ENCODE assay signal across 1 cellular context in genomic region chr10:17454181-17454800, GRCh38.
A peak's percentile ranks its signal among the peaks of the same experiment; 100 is the strongest.
TF ChIP-seq lines count a peak whose summit lies in the region.

ST8SIA6 (minus strand) TSS chr10:17454595; CDS start chr10:17454255, 340 bp downstream.

TF ChIP-seq in K562, 482 proteins besides CTCF, POLR2A, EP300 and RAD21 (continued from another document and continues in another):
- peak; percentile 96 for TF ChIP-seq CHD1 (IDR thresholded peaks at IDR 0.05; ENCODE audit: low read length)
- no peak for TF ChIP-seq TSHZ1 (CRISPR knock-in tag; IDR thresholded peaks at IDR 0.05)
- TF ChIP-seq ZFX (CRISPR knock-in tag; IDR thresholded peaks at IDR 0.05): no peak; the same call in 1 of the 2 replicates
- no peak for TF ChIP-seq DPF2 (IDR thresholded peaks at IDR 0.05)
- TF ChIP-seq RNF2 (IDR thresholded peaks at IDR 0.05): no peak; the same call in 1 of the 2 replicates
- no peak for TF ChIP-seq ZNF699 (CRISPR knock-in tag; IDR thresholded peaks at IDR 0.05; ENCODE audit: insufficient replicate concordance)
- no peak for TF ChIP-seq NCOA1 (IDR thresholded peaks at IDR 0.05; ENCODE audit: low read depth)
- no peak for TF ChIP-seq CTCFL (IDR thresholded peaks at IDR 0.05; ENCODE audit: borderline replicate concordance, insufficient read depth, low read depth, low read length, poor library complexity, severe bottlenecking)
- TF ChIP-seq BCLAF1 (IDR thresholded peaks at IDR 0.05; ENCODE audit: borderline replicate concordance in 1 of 2, control insufficient read depth in 1 of 2, low read depth in 2 of 2, low read length in 1 of 2): no peak
- no peak for TF ChIP-seq SAFB2 (IDR thresholded peaks at IDR 0.05; ENCODE audit: borderline replicate concordance, low read depth, low read length, severe bottlenecking)
- no peak for TF ChIP-seq SIX5 (IDR thresholded peaks at IDR 0.05; ENCODE audit: borderline replicate concordance in 1 of 2, insufficient read depth in 1 of 2, low read depth in 1 of 2, low read length in 2 of 2)
- TF ChIP-seq SREBF1 (IDR thresholded peaks at IDR 0.05; ENCODE audit: borderline replicate concordance, low read depth, low read length): no peak
- no peak for TF ChIP-seq KLF13 (tag; IDR thresholded peaks at IDR 0.05; ENCODE audit: borderline replicate concordance, low read depth)
- TF ChIP-seq ESRRB (CRISPR knock-in tag; IDR thresholded peaks at IDR 0.05; ENCODE audit: borderline replicate concordance): no peak
- no peak for TF ChIP-seq ERF (CRISPR knock-in tag; IDR thresholded peaks at IDR 0.05)
- TF ChIP-seq ZBTB43 (CRISPR knock-in tag; IDR thresholded peaks at IDR 0.05): no peak
- TF ChIP-seq SNAPC5 (CRISPR knock-in tag; IDR thresholded peaks at IDR 0.05): no peak
- TF ChIP-seq ZNF445 (CRISPR knock-in tag; IDR thresholded peaks at IDR 0.05; ENCODE audit: low read depth): no peak
- no peak for TF ChIP-seq RREB1 (CRISPR knock-in tag; IDR thresholded peaks at IDR 0.05)
- TF ChIP-seq ZNF696 (CRISPR knock-in tag; conservative IDR thresholded peaks at IDR 0.05): no peak
- no peak for TF ChIP-seq MTF1 (CRISPR knock-in tag; IDR thresholded peaks at IDR 0.05; ENCODE audit: borderline replicate concordance)
- TF ChIP-seq ESRRA (IDR thresholded peaks at IDR 0.05; ENCODE audit: borderline replicate concordance, low read depth): peak; percentile 81
- TF ChIP-seq POLR2G (IDR thresholded peaks at IDR 0.05; ENCODE audit: low read depth, low read length): peak; percentile 86
- TF ChIP-seq ZNF740 (CRISPR knock-in tag; IDR thresholded peaks at IDR 0.05): no peak
- no peak for TF ChIP-seq ZNF740 (tag; IDR thresholded peaks at IDR 0.05)
- no peak for TF ChIP-seq ZSCAN32 (CRISPR knock-in tag; IDR thresholded peaks at IDR 0.05)
- no peak for TF ChIP-seq L3MBTL2 (IDR thresholded peaks at IDR 0.05)
- TF ChIP-seq PTRF (tag; IDR thresholded peaks at IDR 0.05): no peak
- peak; percentile 60 for TF ChIP-seq HMGN3 (IDR thresholded peaks at IDR 0.05; ENCODE audit: borderline replicate concordance, extremely low read depth, insufficient read length, low read depth, low read length)
- no peak for TF ChIP-seq ELK1 (CRISPR knock-in tag; IDR thresholded peaks at IDR 0.05)
- no peak for TF ChIP-seq PHB2 (IDR thresholded peaks at IDR 0.05; ENCODE audit: low read depth)
- TF ChIP-seq POU5F1 (IDR thresholded peaks at IDR 0.05; ENCODE audit: borderline replicate concordance, low read depth, low read length, partially characterized antibody): no peak
- TF ChIP-seq NR2C2 (CRISPR knock-in tag; IDR thresholded peaks at IDR 0.05): no peak; the same call in 1 of the 2 replicates
- peak; percentile 73 for TF ChIP-seq NR2C2 (tag; IDR thresholded peaks at IDR 0.05)
- TF ChIP-seq HOXB6 (CRISPR knock-in tag; IDR thresholded peaks at IDR 0.05; ENCODE audit: borderline replicate concordance): no peak
- TF ChIP-seq ZNF586 (CRISPR knock-in tag; conservative IDR thresholded peaks at IDR 0.05): no peak
- TF ChIP-seq GATAD2A (IDR thresholded peaks at IDR 0.05): peak; percentile 85
- TF ChIP-seq HBP1 (CRISPR knock-in tag; IDR thresholded peaks at IDR 0.05): no peak
- no peak for TF ChIP-seq HOMEZ (CRISPR knock-in tag; IDR thresholded peaks at IDR 0.05)
- TF ChIP-seq TAF1 (IDR thresholded peaks at IDR 0.05; ENCODE audit: control insufficient read depth, extremely low read depth, insufficient read depth, low read length, severe bottlenecking): peak; percentile 36
- TF ChIP-seq ZBTB17 (CRISPR knock-in tag; IDR thresholded peaks at IDR 0.05): no peak
